16 cellular contexts compared by ENCODE assay signal in the genomic region with DNA sequence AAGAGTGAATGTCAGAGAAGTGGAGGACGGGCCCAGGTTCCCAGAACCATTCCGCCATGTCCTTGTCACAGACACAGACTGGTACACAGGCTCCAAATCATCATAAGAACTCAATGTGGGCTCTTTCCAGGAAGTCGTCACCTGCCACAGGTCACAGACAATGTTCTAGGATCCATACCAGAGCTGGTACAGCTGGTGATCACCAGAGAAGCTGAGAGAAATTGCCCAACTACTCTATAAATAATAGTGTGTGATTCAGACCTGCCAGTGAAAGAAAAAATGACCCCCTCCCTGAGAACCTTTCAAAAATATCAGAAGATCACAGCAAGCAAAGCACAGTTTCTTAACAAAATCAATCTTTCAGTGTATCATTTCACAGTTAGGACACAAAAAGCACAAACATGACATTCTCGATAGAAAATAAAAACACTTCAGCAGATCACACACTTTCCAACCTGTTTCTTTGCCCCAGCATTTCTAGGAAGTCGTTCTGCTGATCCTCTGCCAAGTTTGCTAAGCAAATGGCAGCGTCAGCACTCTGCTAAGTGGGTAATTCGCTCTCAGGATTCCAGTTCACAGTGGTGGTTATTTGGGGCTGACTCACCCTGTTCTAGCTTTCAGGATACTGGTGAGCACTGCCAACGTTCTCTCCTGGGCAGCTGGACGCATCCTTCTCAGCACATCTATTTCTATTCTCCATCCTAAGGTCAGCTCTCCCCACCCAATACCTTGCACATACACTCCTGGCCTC.
DNase-seq lines count a peak whose midpoint lies in the region; ATAC-seq and FAIRE-seq lines count a peak whose summit lies in the region.
"Had no signal": no experiment of that assay in that cellular context is flagged by ENCODE, and none has a peak within 500 bp of the region (broad histone marks: within the 10 kb centered on the region; RNA-seq: fewer than 3 reads in every experiment).

No MANE protein-coding gene starts in this region.

- no peaks in the 10 kb centered on the region for H3K9me3 Mint-ChIP-seq in activated naive CD4-positive, alpha-beta T cell treated with anti-CD3 and anti-CD28 coated beads, Interleukin-2, amount 50 U/mL, for 72 hours
- no peaks in the 10 kb centered on the region for H3K9me3 Mint-ChIP-seq in natural killer cell treated with Interleukin-12 subunit alpha and Interleukin-12 subunit beta and Interleukin-15 and Interleukin-18, amount 100 ng/mL, for 72 hours
- H3K9me3 Mint-ChIP-seq: mesothelial cell of epicardium had no signal

- peaks cover 2 to 7% of the 10 kb centered on the region in 2 donors for H3K27me3 Mint-ChIP-seq in natural killer cell treated with Interleukin-12 subunit alpha and Interleukin-12 subunit beta and Interleukin-15 and Interleukin-18, amount 100 ng/mL, for 72 hours

- H3K4me1 Mint-ChIP-seq in natural killer cell treated with Interleukin-12 subunit alpha and Interleukin-12 subunit beta and Interleukin-15 and Interleukin-18, amount 100 ng/mL, for 72 hours (ENCODE audit: low read depth in 2 of 2): no peaks in the 10 kb centered on the region
- H3K4me1 Mint-ChIP-seq: mesothelial cell of epicardium had no signal

- FAIRE-seq in RCC 7860 (lab: Jason Lieb, UNC) (no peak), urothelium cell line (lab: Jason Lieb, UNC) (peak; percentile 77)
- FAIRE-seq: G401.6, GM18507 had no signal

- H3K27ac Mint-ChIP-seq in activated naive CD4-positive, alpha-beta T cell treated with anti-CD3 and anti-CD28 coated beads, Interleukin-2, amount 50 U/mL, for 72 hours: peak overlapping the region; percentile 32 to 56
- H3K27ac Mint-ChIP-seq in natural killer cell treated with Interleukin-12 subunit alpha and Interleukin-12 subunit beta and Interleukin-15 and Interleukin-18, amount 100 ng/mL, for 72 hours: no peak overlapping the region
- H3K27ac Mint-ChIP-seq: mesothelial cell of epicardium had no signal

- no peak for DNase-seq in activated naive CD4-positive, alpha-beta T cell treated with anti-CD3 and anti-CD28 coated beads, Interleukin-2, amount 50 U/mL, for 72 hours (ENCODE audit: low spot score in 2 of 2)
- no peak for DNase-seq in activated naive CD4-positive, alpha-beta T cell treated with anti-CD3 and anti-CD28 coated beads, Interleukin-2, amount 50 U/mL, for 16 hours
- DNase-seq in RCC 7860 (ENCODE audit: low spot score) (peak; percentile 10), kidney tubule cell (ENCODE audit: low spot score) (peak; percentile 56), urothelium cell line (ENCODE audit: low spot score) (peak; percentile 55), NCI-H1417 treated with DMSO at 0.1 percent for 48 hours (lab: John Stamatoyannopoulos, UW) (no peak), D341Med (ENCODE audit: low spot score) (no peak)
- DNase-seq in natural killer cell treated with Interleukin-12 subunit alpha and Interleukin-12 subunit beta and Interleukin-15 and Interleukin-18, amount 100 ng/mL, for 72 hours (ENCODE audit: low spot score): no peak
- DNase-seq: activated effector memory CD4-positive, alpha-beta T cell treated with anti-CD3 and anti-CD28 coated beads, Interleukin-2, amount 50 U/mL, for 16 hours; Kasumi-1; NCI-H510A treated with DMSO at 0.1 percent for 48 hours; retina; tibial artery had no signal

- H3K36me3 Mint-ChIP-seq in activated naive CD4-positive, alpha-beta T cell treated with anti-CD3 and anti-CD28 coated beads, Interleukin-2, amount 50 U/mL, for 72 hours: no peaks in the 10 kb centered on the region
- no peaks in the 10 kb centered on the region for H3K36me3 Mint-ChIP-seq in natural killer cell treated with Interleukin-12 subunit alpha and Interleukin-12 subunit beta and Interleukin-15 and Interleukin-18, amount 100 ng/mL, for 72 hours
- H3K36me3 Mint-ChIP-seq: mesothelial cell of epicardium had no signal

- ATAC-seq in activated naive CD4-positive, alpha-beta T cell treated with anti-CD3 and anti-CD28 coated beads, Interleukin-2, amount 50 U/mL, for 72 hours: peak in 1 of 2 donors; percentile 29
- no peak for ATAC-seq in natural killer cell treated with Interleukin-12 subunit alpha and Interleukin-12 subunit beta and Interleukin-15 and Interleukin-18, amount 100 ng/mL, for 72 hours

- no peak overlapping the region for H3K4me3 Mint-ChIP-seq in natural killer cell treated with Interleukin-12 subunit alpha and Interleukin-12 subunit beta and Interleukin-15 and Interleukin-18, amount 100 ng/mL, for 72 hours
- H3K4me3 Mint-ChIP-seq: mesothelial cell of epicardium had no signal

Comparison
In these comparisons a context has a peak if more than half of its experiments do, and no peak if none do; other contexts are left out.
1. DNase-seq: peak in RCC 7860 (single experiment), kidney tubule cell (single experiment) and urothelium cell line (single experiment); none in activated naive CD4-positive, alpha-beta T cell treated with anti-CD3 and anti-CD28 coated beads, Interleukin-2, amount 50 U/mL, for 72 hours (0 of 2), activated naive CD4-positive, alpha-beta T cell treated with anti-CD3 and anti-CD28 coated beads, Interleukin-2, amount 50 U/mL, for 16 hours (single experiment), NCI-H1417 treated with DMSO at 0.1 percent for 48 hours (single experiment), D341Med (single experiment) and natural killer cell treated with Interleukin-12 subunit alpha and Interleukin-12 subunit beta and Interleukin-15 and Interleukin-18, amount 100 ng/mL, for 72 hours (single experiment).
2. H3K27ac Mint-ChIP-seq: peak in activated naive CD4-positive, alpha-beta T cell treated with anti-CD3 and anti-CD28 coated beads, Interleukin-2, amount 50 U/mL, for 72 hours (2 of 2); none in natural killer cell treated with Interleukin-12 subunit alpha and Interleukin-12 subunit beta and Interleukin-15 and Interleukin-18, amount 100 ng/mL, for 72 hours (0 of 2).